In the genomic region with DNA sequence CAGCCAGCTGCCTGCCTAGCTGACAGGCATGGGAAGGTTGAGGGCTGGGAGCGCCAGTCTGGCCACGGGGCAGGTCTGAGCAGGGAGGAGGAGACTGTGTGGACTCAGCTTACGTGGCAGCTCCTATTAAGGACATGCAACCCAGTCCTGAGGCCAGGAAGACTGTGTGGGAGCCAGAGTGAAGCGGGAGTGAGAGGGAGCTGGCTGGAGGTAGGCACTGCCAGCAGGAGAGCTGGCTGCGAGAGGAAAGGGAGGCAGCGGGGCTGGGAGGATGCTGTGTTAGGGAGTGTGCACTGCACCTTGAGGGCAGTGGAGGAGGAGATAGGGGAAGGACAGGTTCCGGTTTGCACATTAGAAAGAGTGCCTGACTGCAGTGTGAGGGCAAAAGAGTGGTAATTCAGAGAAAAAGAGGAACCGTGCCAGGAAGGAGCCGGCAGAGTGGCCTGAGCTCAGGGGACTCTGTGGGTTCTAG, we compare ENCODE assay signal across 8 cellular contexts.
DNase-seq lines count a peak whose midpoint lies in the region; ATAC-seq and TF ChIP-seq lines count a peak whose summit lies in the region.

No MANE protein-coding gene starts in this region.

- no peaks in the 10 kb centered on the region for H3K27me3 Mint-ChIP-seq in nephron progenitor cell (ENCODE audit: low read depth, poor library complexity)

- H3K9me3 Mint-ChIP-seq in nephron progenitor cell: no peaks in the 10 kb centered on the region

- no peak for TF ChIP-seq RAD21 in HCT116 (IDR thresholded peaks at IDR 0.05; ENCODE audit: low read depth)

- no peaks in the 10 kb centered on the region for H3K4me1 ChIP-seq in HCT116 (ENCODE audit: control insufficient read depth in 1 of 2, insufficient read depth in 2 of 2, low read length in 2 of 2)
- H3K4me1 ChIP-seq in left lung: peaks cover 0 to 23% of the 10 kb centered on the region in 2 donors

- TF ChIP-seq POLR2A in HCT116 (IDR thresholded peaks at IDR 0.05; ENCODE audit: borderline replicate concordance, extremely low read depth, insufficient read depth, insufficient read length): no peak

- H3K9me3 ChIP-seq in HCT116 (ENCODE audit: control insufficient read depth in 1 of 2, insufficient read depth in 1 of 2, low read depth in 1 of 2, low read length in 2 of 2): no peaks in the 10 kb centered on the region
- no peaks in the 10 kb centered on the region for H3K9me3 ChIP-seq in left lung

- H3K9me2 ChIP-seq in HCT116 (ENCODE audit: insufficient read depth): no peaks in the 10 kb centered on the region

- no peak overlapping the region for H3K27ac Mint-ChIP-seq in nephron progenitor cell

- DNase-seq in GDM1 (lab: John Stamatoyannopoulos, UW) (peak; percentile 87), HCT116 (ENCODE audit: low read depth, low spot score) (no peak), SIG-M5 (lab: John Stamatoyannopoulos, UW) (peak; percentile 77), left lung (no peak), AG08396 (ENCODE audit: low spot score) (no peak), NCI-H526 treated with DMSO at 0.1 percent for 48 hours (lab: John Stamatoyannopoulos, UW) (no peak), NCI-H82 (lab: John Stamatoyannopoulos, UW) (no peak), nephron progenitor cell (no peak)

- no peak overlapping the region for H3K27ac ChIP-seq in HCT116 (ENCODE audit: low read depth, low read length)
- H3K27ac ChIP-seq in left lung: no peak overlapping the region

- H3K36me3 Mint-ChIP-seq in nephron progenitor cell (ENCODE audit: low read depth): no peaks in the 10 kb centered on the region

- POLR2A ChIA-PET in HCT116 (lab: Charles Lee): no interaction called here

- ATAC-seq in HCT116 (peak; percentile 79), left lung (peak; percentile 55)

- H3K27me3 ChIP-seq in HCT116 (ENCODE audit: insufficient read depth, low read length) (peaks cover 19% of the 10 kb centered on the region; the same call in 1 of the 2 replicates), left lung (no peaks in the 10 kb centered on the region)

- RAD21 ChIA-PET in HCT116 (lab: Charles Lee; ENCODE audit: low non-redundant PET in 1 of 2, low total read pairs in 2 of 2, uncharacterized antibody in 2 of 2, unreplicated experiment in 2 of 2): no interaction called here

- CTCF ChIA-PET in HCT116 (lab: Charles Lee): interaction anchor here (1.2 kb wide), 1 partner anchor 12 kb away, joined by 4 read pairs; no protein-coding TSS in a partner anchor

- intact Hi-C loops in HCT116 (cut with micrococcal nuclease): no loop called here
- intact Hi-C loops in left lung (cut with DNase I): no loop called here

- TF ChIP-seq CTCF in HCT116 (IDR thresholded peaks at IDR 0.05 in 2 of 3, conservative IDR thresholded peaks at IDR 0.05 in 1 of 3; ENCODE audit: borderline replicate concordance in 1 of 3, insufficient read depth in 1 of 3, low read depth in 2 of 3, low read length in 2 of 3) (no peak), left lung (IDR thresholded peaks at IDR 0.05) (no peak), nephron progenitor cell (IDR thresholded peaks at IDR 0.05) (no peak)

- no peaks in the 10 kb centered on the region for H4K20me1 ChIP-seq in HCT116 (ENCODE audit: insufficient read depth)

- no peak overlapping the region for H3K4me3 ChIP-seq in HCT116 (replicated peaks in 1 of 2; ENCODE audit: low read depth in 1 of 2, low read length in 2 of 2)
- H3K4me3 ChIP-seq in left lung: no peak overlapping the region

- H3K4me3 Mint-ChIP-seq in nephron progenitor cell: no peak overlapping the region

- no peak overlapping the region for H3K9ac ChIP-seq in HCT116 (ENCODE audit: low read length)

- H3K4me1 Mint-ChIP-seq in nephron progenitor cell: peaks cover 24% of the 10 kb centered on the region

- no TSS peak for BruUV-seq in HCT116 (replicated peaks; lab: Mats Ljungman, UMichigan)

- H2AFZ ChIP-seq in HCT116 (ENCODE audit: low read depth, low read length, poor library complexity, severe bottlenecking): no peak overlapping the region

- no peak overlapping the region for H3K4me2 ChIP-seq in HCT116 (ENCODE audit: low read length)

- H3K36me3 ChIP-seq in HCT116 (ENCODE audit: control insufficient read depth in 1 of 2, insufficient read depth in 2 of 2, low read length in 2 of 2) (no peaks in the 10 kb centered on the region), left lung (no peaks in the 10 kb centered on the region)

- H3K79me2 ChIP-seq in HCT116 (ENCODE audit: insufficient read depth, low read length): no peaks in the 10 kb centered on the region

TF ChIP-seq in HCT116, 20 proteins besides CTCF, POLR2A, EP300 and RAD21:
- TF ChIP-seq SIN3A (IDR thresholded peaks at IDR 0.05; ENCODE audit: low read depth) (no peak), EZH2 (IDR thresholded peaks at IDR 0.05) (no peak), ZNF274 (IDR thresholded peaks at IDR 0.05; ENCODE audit: low read depth, low read length) (no peak), POLR2AphosphoS5 (IDR thresholded peaks at IDR 0.05; ENCODE audit: low read depth, low read length) (no peak), CEBPB (IDR thresholded peaks at IDR 0.05; ENCODE audit: low read depth) (no peak), JUND (IDR thresholded peaks at IDR 0.05) (no peak), YY1 (IDR thresholded peaks at IDR 0.05; ENCODE audit: extremely low read depth, insufficient replicate concordance, low read depth, low read length) (no peak), TCF7L2 (IDR thresholded peaks at IDR 0.05; ENCODE audit: borderline replicate concordance, extremely low read depth, insufficient read depth, insufficient read length) (no peak)
- TF ChIP-seq, protein P1, sequence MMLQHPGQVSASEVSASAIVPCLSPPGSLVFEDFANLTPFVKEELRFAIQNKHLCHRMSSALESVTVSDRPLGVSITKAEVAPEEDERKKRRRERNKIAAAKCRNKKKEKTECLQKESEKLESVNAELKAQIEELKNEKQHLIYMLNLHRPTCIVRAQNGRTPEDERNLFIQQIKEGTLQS (IDR thresholded peaks at IDR 0.05): no peak

Comparison
In these comparisons a context has a peak if more than half of its experiments do, and no peak if none do; other contexts are left out.
1. DNase-seq: peak in GDM1 (single experiment) and SIG-M5 (single experiment); none in HCT116 (single experiment), left lung (0 of 2), AG08396 (single experiment), NCI-H526 treated with DMSO at 0.1 percent for 48 hours (single experiment), NCI-H82 (single experiment) and nephron progenitor cell (single experiment).